ENCODE assay signal across 36 cellular contexts in the genomic region with DNA sequence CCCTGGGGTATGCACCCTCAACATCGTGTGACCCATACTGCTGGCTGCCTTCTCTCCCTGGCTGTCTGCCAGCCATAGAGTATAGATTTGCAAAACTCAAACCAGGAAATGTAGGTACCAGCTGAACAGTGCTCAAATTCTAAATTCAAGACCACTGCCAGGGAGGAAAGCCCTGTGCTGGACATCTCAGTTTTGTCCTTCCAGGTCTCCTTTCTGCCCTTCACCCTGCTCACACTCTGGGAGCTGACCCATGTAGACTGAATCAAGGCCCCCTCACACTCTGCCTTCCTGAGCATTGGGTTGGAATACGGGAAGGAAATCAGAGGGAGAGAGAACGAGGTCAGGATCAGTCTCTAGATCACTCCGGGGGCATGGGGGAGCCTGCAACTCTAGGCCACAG. TPM values are rescaled to one million over a fixed set of nuclear protein-coding genes. Genes with fewer than 3 reads are reported as not detected.
"Had no signal": no experiment of that assay in that cellular context is flagged by ENCODE, and none has a peak within 500 bp of the region (broad histone marks: within the 10 kb centered on the region; RNA-seq: fewer than 3 reads in every experiment).

No MANE protein-coding gene starts in this region.

- FAIRE-seq: colon, endometrium, endothelial cell of umbilical vein had no signal

- ATAC-seq: activated CD4-positive, alpha-beta T cell treated with anti-CD3 and anti-CD28 coated beads for 36 hours; activated CD8-positive, alpha-beta memory T cell treated with anti-CD3 and anti-CD28 coated beads, Interleukin-2, amount 10 ng/mL, durations not matched to agents 7 days and 5 days; activated CD8-positive, alpha-beta T cell treated with anti-CD3 and anti-CD28 coated beads, Interleukin-2, amount 10 ng/mL, durations not matched to agents 7 days and 5 days; activated naive CD8-positive, alpha-beta T cell treated with anti-CD3 and anti-CD28 coated beads, Interleukin-2, amount 50 U/mL, for 24 hours; body of pancreas; gastroesophageal sphincter had no signal

- H3K4me1 ChIP-seq: adrenal gland, body of pancreas, esophagus squamous epithelium, gastroesophageal sphincter had no signal

- H3K9me3 ChIP-seq: adrenal gland, body of pancreas, esophagus squamous epithelium, gastroesophageal sphincter had no signal

- DNase-seq: activated CD4-positive, alpha-beta memory T cell treated with anti-CD3 and anti-CD28 coated beads for 36 hours; activated CD4-positive, alpha-beta T cell treated with anti-CD3 and anti-CD28 coated beads for 36 hours; activated CD4-positive, alpha-beta T cell treated with anti-CD3 and anti-CD28 coated beads, Interleukin-2, amount 10 ng/mL, durations not matched to agents 24 days and 14 days; activated CD4-positive, CD25-positive, alpha-beta regulatory T cell; activated CD4-positive, CD25-positive, alpha-beta regulatory T cell treated with anti-CD3 and anti-CD28 coated beads, Interleukin-2, amount 50 U/mL, for 72 hours; activated CD8-positive, alpha-beta memory T cell treated with anti-CD3 and anti-CD28 coated beads, Interleukin-2, amount 10 ng/mL, durations not matched to agents 7 days and 5 days; activated CD8-positive, alpha-beta memory T cell treated with anti-CD3 and anti-CD28 coated beads, Interleukin-2, amount 50 U/mL, for 4 hours; activated CD8-positive, alpha-beta T cell treated with anti-CD3 and anti-CD28 coated beads, Interleukin-2, amount 10 ng/mL, durations not matched to agents 7 days and 5 days; activated effector memory CD4-positive, alpha-beta T cell treated with anti-CD3 and anti-CD28 coated beads, Interleukin-2, amount 50 U/mL, for 16 hours; activated naive CD4-positive, alpha-beta T cell treated with anti-CD3 and anti-CD28 coated beads for 36 hours; activated naive CD8-positive, alpha-beta T cell treated with anti-CD3 and anti-CD28 coated beads for 36 hours; activated naive CD8-positive, alpha-beta T cell treated with anti-CD3 and anti-CD28 coated beads, Interleukin-2, amount 50 U/mL, for 24 hours; activated T-cell treated with anti-CD3 and anti-CD28 coated beads, Interleukin-2, amount 50 U/mL, for 1 hour; activated T-cell treated with anti-CD3 and anti-CD28 coated beads, Interleukin-2, amount 50 U/mL, for 48 hours; adrenal gland; amygdala; aorta; body of pancreas; caudate nucleus; effector CD8-positive, alpha-beta T cell; esophagus squamous epithelium; foreskin melanocyte; T-helper 2 cell had no signal

- H3K4me3 ChIP-seq: adrenal gland, body of pancreas, esophagus squamous epithelium, gastroesophageal sphincter had no signal

- H3K27ac ChIP-seq: adrenal gland, body of pancreas, epithelial cell of prostate, esophagus squamous epithelium, gastroesophageal sphincter had no signal

- H3K36me3 ChIP-seq: adrenal gland, esophagus squamous epithelium, gastroesophageal sphincter had no signal

- H3K27me3 ChIP-seq: adrenal gland, body of pancreas had no signal

RNA-seq across cellular contexts. Expression of a gene that starts 12.4 kb away (rescaled TPM):
- total RNA-seq: activated CD4-positive, alpha-beta memory T cell treated with anti-CD3 and anti-CD28 coated beads for 36 hours; activated CD4-positive, alpha-beta T cell treated with anti-CD3 and anti-CD28 coated beads for 36 hours; activated CD4-positive, alpha-beta T cell treated with anti-CD3 and anti-CD28 coated beads, Interleukin-2, amount 10 ng/mL, durations not matched to agents 24 days and 14 days; activated CD8-positive, alpha-beta memory T cell treated with anti-CD3 and anti-CD28 coated beads for 36 hours; activated CD8-positive, alpha-beta T cell treated with anti-CD3 and anti-CD28 coated beads, Interleukin-2, amount 10 ng/mL, durations not matched to agents 7 days and 5 days; activated naive CD4-positive, alpha-beta T cell treated with anti-CD3 and anti-CD28 coated beads for 36 hours; activated naive CD8-positive, alpha-beta T cell treated with anti-CD3 and anti-CD28 coated beads for 36 hours; activated T-helper 1 cell treated with anti-CD3 and anti-CD28 coated beads, Interleukin-12 subunit alpha, Interleukin-12 subunit beta, Interleukin-2, Interleukin-4 antibody, amounts not matched to agents 30 ng/mL and 10 ng/mL and 1 ng/mL, durations not matched to agents 14 hours and 24 hours and 36 hours; chondrocyte; dermis microvascular lymphatic vessel endothelial cell; endothelial cell of umbilical vein; fibroblast of lung; fibroblast of villous mesenchyme; glomerular endothelial cell; T-helper 1 cell treated with Interleukin-12 subunit alpha and Interleukin-12 subunit beta and Interleukin-4 antibody, amounts not matched to agents 30 ng/mL and 1 ng/mL, for 36 hours had no signal
- polyA plus RNA-seq: endothelial cell of umbilical vein, fibroblast of lung had no signal
